Comparison of ENCODE assay signal across 1 cellular context in the genomic region with DNA sequence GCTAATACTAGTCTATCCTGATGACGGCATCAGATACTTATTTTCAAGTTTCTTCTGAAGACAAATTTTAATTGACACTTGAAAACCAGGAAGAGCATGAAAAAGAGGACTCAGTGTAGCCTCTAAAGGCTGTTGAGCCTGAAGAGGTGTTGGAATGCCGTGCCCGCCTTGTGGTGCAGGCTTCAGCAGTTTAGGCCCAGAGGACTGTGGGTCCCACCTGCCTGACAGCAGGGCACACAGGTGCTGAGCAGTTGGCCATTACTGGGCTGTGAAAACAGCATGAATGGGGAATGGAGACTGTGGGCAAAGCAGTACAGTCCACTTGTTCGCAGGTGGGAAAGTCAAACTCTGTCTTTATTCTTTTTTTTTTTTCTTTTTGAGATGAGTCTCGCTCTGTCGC.
TF ChIP-seq lines count a peak whose summit lies in the region.

No MANE protein-coding gene starts in this region.

TF ChIP-seq in K562, 482 proteins besides CTCF, POLR2A, EP300 and RAD21 (continued from another document):
- TF ChIP-seq, protein P1, sequence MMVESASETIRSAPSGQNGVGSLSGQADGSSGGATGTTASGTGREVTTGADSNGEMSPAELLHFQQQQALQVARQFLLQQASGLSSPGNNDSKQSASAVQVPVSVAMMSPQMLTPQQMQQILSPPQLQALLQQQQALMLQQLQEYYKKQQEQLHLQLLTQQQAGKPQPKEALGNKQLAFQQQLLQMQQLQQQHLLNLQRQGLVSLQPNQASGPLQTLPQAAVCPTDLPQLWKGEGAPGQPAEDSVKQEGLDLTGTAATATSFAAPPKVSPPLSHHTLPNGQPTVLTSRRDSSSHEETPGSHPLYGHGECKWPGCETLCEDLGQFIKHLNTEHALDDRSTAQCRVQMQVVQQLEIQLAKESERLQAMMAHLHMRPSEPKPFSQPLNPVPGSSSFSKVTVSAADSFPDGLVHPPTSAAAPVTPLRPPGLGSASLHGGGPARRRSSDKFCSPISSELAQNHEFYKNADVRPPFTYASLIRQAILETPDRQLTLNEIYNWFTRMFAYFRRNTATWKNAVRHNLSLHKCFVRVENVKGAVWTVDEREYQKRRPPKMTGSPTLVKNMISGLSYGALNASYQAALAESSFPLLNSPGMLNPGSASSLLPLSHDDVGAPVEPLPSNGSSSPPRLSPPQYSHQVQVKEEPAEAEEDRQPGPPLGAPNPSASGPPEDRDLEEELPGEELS (CRISPR knock-in tag; IDR thresholded peaks at IDR 0.05; ENCODE audit: borderline replicate concordance): no peak
- TF ChIP-seq, protein P2, sequence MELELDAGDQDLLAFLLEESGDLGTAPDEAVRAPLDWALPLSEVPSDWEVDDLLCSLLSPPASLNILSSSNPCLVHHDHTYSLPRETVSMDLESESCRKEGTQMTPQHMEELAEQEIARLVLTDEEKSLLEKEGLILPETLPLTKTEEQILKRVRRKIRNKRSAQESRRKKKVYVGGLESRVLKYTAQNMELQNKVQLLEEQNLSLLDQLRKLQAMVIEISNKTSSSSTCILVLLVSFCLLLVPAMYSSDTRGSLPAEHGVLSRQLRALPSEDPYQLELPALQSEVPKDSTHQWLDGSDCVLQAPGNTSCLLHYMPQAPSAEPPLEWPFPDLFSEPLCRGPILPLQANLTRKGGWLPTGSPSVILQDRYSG (tag; conservative IDR thresholded peaks at IDR 0.05; ENCODE audit: low read depth): no peak
- no peak for TF ChIP-seq ELF2 (CRISPR knock-in tag; IDR thresholded peaks at IDR 0.05)
- TF ChIP-seq NR2C1 (IDR thresholded peaks at IDR 0.05): no peak
- TF ChIP-seq NR2C1 (tag; IDR thresholded peaks at IDR 0.05): no peak
- TF ChIP-seq SUPT5H (IDR thresholded peaks at IDR 0.05): no peak
- TF ChIP-seq, protein P3, sequence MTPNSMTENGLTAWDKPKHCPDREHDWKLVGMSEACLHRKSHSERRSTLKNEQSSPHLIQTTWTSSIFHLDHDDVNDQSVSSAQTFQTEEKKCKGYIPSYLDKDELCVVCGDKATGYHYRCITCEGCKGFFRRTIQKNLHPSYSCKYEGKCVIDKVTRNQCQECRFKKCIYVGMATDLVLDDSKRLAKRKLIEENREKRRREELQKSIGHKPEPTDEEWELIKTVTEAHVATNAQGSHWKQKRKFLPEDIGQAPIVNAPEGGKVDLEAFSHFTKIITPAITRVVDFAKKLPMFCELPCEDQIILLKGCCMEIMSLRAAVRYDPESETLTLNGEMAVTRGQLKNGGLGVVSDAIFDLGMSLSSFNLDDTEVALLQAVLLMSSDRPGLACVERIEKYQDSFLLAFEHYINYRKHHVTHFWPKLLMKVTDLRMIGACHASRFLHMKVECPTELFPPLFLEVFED (CRISPR knock-in tag; conservative IDR thresholded peaks at IDR 0.05): no peak
- no peak for TF ChIP-seq ZNF408 (CRISPR knock-in tag; IDR thresholded peaks at IDR 0.05; ENCODE audit: low read depth)
- no peak for TF ChIP-seq PCBP2 (IDR thresholded peaks at IDR 0.05; ENCODE audit: low read depth, low read length, poor library complexity, severe bottlenecking)
- TF ChIP-seq, protein P4, sequence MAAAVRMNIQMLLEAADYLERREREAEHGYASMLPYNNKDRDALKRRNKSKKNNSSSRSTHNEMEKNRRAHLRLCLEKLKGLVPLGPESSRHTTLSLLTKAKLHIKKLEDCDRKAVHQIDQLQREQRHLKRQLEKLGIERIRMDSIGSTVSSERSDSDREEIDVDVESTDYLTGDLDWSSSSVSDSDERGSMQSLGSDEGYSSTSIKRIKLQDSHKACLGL (CRISPR knock-in tag; IDR thresholded peaks at IDR 0.05; ENCODE audit: borderline replicate concordance, poor library complexity, severe bottlenecking): no peak
- peak; percentile 26 for TF ChIP-seq CBX8 (IDR thresholded peaks at IDR 0.05; ENCODE audit: borderline replicate concordance, extremely low read depth, low read depth, low read length, poor library complexity, severe bottlenecking)
- no peak for TF ChIP-seq CBX3 (IDR thresholded peaks at IDR 0.05; ENCODE audit: borderline replicate concordance in 1 of 2, low read length in 2 of 2)
- TF ChIP-seq, protein P5, sequence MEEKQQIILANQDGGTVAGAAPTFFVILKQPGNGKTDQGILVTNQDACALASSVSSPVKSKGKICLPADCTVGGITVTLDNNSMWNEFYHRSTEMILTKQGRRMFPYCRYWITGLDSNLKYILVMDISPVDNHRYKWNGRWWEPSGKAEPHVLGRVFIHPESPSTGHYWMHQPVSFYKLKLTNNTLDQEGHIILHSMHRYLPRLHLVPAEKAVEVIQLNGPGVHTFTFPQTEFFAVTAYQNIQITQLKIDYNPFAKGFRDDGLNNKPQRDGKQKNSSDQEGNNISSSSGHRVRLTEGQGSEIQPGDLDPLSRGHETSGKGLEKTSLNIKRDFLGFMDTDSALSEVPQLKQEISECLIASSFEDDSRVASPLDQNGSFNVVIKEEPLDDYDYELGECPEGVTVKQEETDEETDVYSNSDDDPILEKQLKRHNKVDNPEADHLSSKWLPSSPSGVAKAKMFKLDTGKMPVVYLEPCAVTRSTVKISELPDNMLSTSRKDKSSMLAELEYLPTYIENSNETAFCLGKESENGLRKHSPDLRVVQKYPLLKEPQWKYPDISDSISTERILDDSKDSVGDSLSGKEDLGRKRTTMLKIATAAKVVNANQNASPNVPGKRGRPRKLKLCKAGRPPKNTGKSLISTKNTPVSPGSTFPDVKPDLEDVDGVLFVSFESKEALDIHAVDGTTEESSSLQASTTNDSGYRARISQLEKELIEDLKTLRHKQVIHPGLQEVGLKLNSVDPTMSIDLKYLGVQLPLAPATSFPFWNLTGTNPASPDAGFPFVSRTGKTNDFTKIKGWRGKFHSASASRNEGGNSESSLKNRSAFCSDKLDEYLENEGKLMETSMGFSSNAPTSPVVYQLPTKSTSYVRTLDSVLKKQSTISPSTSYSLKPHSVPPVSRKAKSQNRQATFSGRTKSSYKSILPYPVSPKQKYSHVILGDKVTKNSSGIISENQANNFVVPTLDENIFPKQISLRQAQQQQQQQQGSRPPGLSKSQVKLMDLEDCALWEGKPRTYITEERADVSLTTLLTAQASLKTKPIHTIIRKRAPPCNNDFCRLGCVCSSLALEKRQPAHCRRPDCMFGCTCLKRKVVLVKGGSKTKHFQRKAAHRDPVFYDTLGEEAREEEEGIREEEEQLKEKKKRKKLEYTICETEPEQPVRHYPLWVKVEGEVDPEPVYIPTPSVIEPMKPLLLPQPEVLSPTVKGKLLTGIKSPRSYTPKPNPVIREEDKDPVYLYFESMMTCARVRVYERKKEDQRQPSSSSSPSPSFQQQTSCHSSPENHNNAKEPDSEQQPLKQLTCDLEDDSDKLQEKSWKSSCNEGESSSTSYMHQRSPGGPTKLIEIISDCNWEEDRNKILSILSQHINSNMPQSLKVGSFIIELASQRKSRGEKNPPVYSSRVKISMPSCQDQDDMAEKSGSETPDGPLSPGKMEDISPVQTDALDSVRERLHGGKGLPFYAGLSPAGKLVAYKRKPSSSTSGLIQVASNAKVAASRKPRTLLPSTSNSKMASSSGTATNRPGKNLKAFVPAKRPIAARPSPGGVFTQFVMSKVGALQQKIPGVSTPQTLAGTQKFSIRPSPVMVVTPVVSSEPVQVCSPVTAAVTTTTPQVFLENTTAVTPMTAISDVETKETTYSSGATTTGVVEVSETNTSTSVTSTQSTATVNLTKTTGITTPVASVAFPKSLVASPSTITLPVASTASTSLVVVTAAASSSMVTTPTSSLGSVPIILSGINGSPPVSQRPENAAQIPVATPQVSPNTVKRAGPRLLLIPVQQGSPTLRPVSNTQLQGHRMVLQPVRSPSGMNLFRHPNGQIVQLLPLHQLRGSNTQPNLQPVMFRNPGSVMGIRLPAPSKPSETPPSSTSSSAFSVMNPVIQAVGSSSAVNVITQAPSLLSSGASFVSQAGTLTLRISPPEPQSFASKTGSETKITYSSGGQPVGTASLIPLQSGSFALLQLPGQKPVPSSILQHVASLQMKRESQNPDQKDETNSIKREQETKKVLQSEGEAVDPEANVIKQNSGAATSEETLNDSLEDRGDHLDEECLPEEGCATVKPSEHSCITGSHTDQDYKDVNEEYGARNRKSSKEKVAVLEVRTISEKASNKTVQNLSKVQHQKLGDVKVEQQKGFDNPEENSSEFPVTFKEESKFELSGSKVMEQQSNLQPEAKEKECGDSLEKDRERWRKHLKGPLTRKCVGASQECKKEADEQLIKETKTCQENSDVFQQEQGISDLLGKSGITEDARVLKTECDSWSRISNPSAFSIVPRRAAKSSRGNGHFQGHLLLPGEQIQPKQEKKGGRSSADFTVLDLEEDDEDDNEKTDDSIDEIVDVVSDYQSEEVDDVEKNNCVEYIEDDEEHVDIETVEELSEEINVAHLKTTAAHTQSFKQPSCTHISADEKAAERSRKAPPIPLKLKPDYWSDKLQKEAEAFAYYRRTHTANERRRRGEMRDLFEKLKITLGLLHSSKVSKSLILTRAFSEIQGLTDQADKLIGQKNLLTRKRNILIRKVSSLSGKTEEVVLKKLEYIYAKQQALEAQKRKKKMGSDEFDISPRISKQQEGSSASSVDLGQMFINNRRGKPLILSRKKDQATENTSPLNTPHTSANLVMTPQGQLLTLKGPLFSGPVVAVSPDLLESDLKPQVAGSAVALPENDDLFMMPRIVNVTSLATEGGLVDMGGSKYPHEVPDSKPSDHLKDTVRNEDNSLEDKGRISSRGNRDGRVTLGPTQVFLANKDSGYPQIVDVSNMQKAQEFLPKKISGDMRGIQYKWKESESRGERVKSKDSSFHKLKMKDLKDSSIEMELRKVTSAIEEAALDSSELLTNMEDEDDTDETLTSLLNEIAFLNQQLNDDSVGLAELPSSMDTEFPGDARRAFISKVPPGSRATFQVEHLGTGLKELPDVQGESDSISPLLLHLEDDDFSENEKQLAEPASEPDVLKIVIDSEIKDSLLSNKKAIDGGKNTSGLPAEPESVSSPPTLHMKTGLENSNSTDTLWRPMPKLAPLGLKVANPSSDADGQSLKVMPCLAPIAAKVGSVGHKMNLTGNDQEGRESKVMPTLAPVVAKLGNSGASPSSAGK (IDR thresholded peaks at IDR 0.05): peak; percentile 84
- TF ChIP-seq, protein P6, sequence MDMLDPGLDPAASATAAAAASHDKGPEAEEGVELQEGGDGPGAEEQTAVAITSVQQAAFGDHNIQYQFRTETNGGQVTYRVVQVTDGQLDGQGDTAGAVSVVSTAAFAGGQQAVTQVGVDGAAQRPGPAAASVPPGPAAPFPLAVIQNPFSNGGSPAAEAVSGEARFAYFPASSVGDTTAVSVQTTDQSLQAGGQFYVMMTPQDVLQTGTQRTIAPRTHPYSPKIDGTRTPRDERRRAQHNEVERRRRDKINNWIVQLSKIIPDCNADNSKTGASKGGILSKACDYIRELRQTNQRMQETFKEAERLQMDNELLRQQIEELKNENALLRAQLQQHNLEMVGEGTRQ (CRISPR knock-in tag; IDR thresholded peaks at IDR 0.05): no peak
- TF ChIP-seq HDAC2 (IDR thresholded peaks at IDR 0.05): no peak
- TF ChIP-seq, protein P7, sequence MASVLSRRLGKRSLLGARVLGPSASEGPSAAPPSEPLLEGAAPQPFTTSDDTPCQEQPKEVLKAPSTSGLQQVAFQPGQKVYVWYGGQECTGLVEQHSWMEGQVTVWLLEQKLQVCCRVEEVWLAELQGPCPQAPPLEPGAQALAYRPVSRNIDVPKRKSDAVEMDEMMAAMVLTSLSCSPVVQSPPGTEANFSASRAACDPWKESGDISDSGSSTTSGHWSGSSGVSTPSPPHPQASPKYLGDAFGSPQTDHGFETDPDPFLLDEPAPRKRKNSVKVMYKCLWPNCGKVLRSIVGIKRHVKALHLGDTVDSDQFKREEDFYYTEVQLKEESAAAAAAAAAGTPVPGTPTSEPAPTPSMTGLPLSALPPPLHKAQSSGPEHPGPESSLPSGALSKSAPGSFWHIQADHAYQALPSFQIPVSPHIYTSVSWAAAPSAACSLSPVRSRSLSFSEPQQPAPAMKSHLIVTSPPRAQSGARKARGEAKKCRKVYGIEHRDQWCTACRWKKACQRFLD (CRISPR knock-in tag; IDR thresholded peaks at IDR 0.05): no peak
- no peak for TF ChIP-seq ZNF75A (CRISPR knock-in tag; IDR thresholded peaks at IDR 0.05)
- TF ChIP-seq SIRT6 (IDR thresholded peaks at IDR 0.05; ENCODE audit: low read depth, low read length): no peak
- TF ChIP-seq, protein P8, sequence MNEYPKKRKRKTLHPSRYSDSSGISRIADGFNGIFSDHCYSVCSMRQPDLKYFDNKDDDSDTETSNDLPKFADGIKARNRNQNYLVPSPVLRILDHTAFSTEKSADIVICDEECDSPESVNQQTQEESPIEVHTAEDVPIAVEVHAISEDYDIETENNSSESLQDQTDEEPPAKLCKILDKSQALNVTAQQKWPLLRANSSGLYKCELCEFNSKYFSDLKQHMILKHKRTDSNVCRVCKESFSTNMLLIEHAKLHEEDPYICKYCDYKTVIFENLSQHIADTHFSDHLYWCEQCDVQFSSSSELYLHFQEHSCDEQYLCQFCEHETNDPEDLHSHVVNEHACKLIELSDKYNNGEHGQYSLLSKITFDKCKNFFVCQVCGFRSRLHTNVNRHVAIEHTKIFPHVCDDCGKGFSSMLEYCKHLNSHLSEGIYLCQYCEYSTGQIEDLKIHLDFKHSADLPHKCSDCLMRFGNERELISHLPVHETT (CRISPR knock-in tag; conservative IDR thresholded peaks at IDR 0.05 in 1 of 2, IDR thresholded peaks at IDR 0.05 in 1 of 2): no peak
- no peak for TF ChIP-seq ZC3H4 (CRISPR knock-in tag; IDR thresholded peaks at IDR 0.05; ENCODE audit: borderline replicate concordance)
- no peak for TF ChIP-seq ZNF124 (CRISPR knock-in tag; IDR thresholded peaks at IDR 0.05)
- TF ChIP-seq RBM14 (IDR thresholded peaks at IDR 0.05; ENCODE audit: borderline replicate concordance, insufficient read depth, low read depth, low read length): no peak
- no peak for TF ChIP-seq DPF2 (IDR thresholded peaks at IDR 0.05)
- no peak for TF ChIP-seq TAF1 (IDR thresholded peaks at IDR 0.05; ENCODE audit: control insufficient read depth, extremely low read depth, insufficient read depth, low read length, severe bottlenecking)
- no peak for TF ChIP-seq ZBTB17 (CRISPR knock-in tag; IDR thresholded peaks at IDR 0.05)
- TF ChIP-seq ZNF41 (CRISPR knock-in tag; conservative IDR thresholded peaks at IDR 0.05): no peak
- TF ChIP-seq CHD4 (IDR thresholded peaks at IDR 0.05; ENCODE audit: insufficient read depth, insufficient replicate concordance, low read depth, low read length, poor library complexity, severe bottlenecking): no peak
- no peak for TF ChIP-seq SRSF7 (optimal IDR thresholded peaks at IDR 0.05; ENCODE audit: low read depth, low read length)
- no peak for TF ChIP-seq ZNF224 (CRISPR knock-in tag; IDR thresholded peaks at IDR 0.05)
- no peak for TF ChIP-seq SRSF3 (IDR thresholded peaks at IDR 0.05; ENCODE audit: insufficient read depth, low read length)
- TF ChIP-seq HMG20A (CRISPR knock-in tag; conservative IDR thresholded peaks at IDR 0.05): no peak
- TF ChIP-seq POLR2B (IDR thresholded peaks at IDR 0.05; ENCODE audit: low read depth, partially characterized antibody): no peak
- peak; percentile 77 for TF ChIP-seq L3MBTL2 (IDR thresholded peaks at IDR 0.05)
- TF ChIP-seq XRCC5 (IDR thresholded peaks at IDR 0.05; ENCODE audit: low read depth, low read length): no peak
- TF ChIP-seq, protein P9, sequence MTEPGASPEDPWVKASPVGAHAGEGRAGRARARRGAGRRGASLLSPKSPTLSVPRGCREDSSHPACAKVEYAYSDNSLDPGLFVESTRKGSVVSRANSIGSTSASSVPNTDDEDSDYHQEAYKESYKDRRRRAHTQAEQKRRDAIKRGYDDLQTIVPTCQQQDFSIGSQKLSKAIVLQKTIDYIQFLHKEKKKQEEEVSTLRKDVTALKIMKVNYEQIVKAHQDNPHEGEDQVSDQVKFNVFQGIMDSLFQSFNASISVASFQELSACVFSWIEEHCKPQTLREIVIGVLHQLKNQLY (CRISPR knock-in tag; conservative IDR thresholded peaks at IDR 0.05): no peak
- TF ChIP-seq E2F3 (CRISPR knock-in tag; IDR thresholded peaks at IDR 0.05): no peak
- TF ChIP-seq NCOA2 (IDR thresholded peaks at IDR 0.05; ENCODE audit: partially characterized antibody in 2 of 2): no peak
- TF ChIP-seq ZNF668 (CRISPR knock-in tag; IDR thresholded peaks at IDR 0.05): peak; percentile 66; the same call in 1 of the 2 replicates
